Comparison of ENCODE assay signal across 2 cellular contexts in genomic region chr1:16135501-16135900, GRCh38.
TF ChIP-seq lines count a peak whose summit lies in the region.

No MANE protein-coding gene starts in this region.

TF ChIP-seq in IMR-90, 13 proteins besides CTCF, POLR2A, EP300 and RAD21:
- TF ChIP-seq CHD1 (IDR thresholded peaks at IDR 0.05; ENCODE audit: low read depth, low read length) (no peak), MXI1 (IDR thresholded peaks at IDR 0.05; ENCODE audit: borderline replicate concordance, low read depth, low read length) (no peak)
- TF ChIP-seq, protein P1, sequence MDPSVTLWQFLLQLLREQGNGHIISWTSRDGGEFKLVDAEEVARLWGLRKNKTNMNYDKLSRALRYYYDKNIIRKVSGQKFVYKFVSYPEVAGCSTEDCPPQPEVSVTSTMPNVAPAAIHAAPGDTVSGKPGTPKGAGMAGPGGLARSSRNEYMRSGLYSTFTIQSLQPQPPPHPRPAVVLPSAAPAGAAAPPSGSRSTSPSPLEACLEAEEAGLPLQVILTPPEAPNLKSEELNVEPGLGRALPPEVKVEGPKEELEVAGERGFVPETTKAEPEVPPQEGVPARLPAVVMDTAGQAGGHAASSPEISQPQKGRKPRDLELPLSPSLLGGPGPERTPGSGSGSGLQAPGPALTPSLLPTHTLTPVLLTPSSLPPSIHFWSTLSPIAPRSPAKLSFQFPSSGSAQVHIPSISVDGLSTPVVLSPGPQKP (IDR thresholded peaks at IDR 0.05; ENCODE audit: borderline replicate concordance, low read depth, low read length): no peak

TF ChIP-seq in K562, 482 proteins besides CTCF, POLR2A, EP300 and RAD21:
- TF ChIP-seq RCOR1 (IDR thresholded peaks at IDR 0.05; ENCODE audit: borderline replicate concordance in 1 of 2, low read depth in 2 of 2, low read length in 2 of 2) (no peak), SNRNP70 (optimal IDR thresholded peaks at IDR 0.05; ENCODE audit: low read depth, low read length) (no peak), ZSCAN29 (IDR thresholded peaks at IDR 0.05) (no peak), PTTG1 (tag; IDR thresholded peaks at IDR 0.05; ENCODE audit: low read depth) (no peak), HNRNPL (IDR thresholded peaks at IDR 0.05; ENCODE audit: low read depth, low read length) (no peak), ADNP (tag; IDR thresholded peaks at IDR 0.05) (no peak), ZNF395 (CRISPR knock-in tag; IDR thresholded peaks at IDR 0.05) (no peak), ZNF184 (CRISPR knock-in tag; IDR thresholded peaks at IDR 0.05) (no peak), PTBP1 (IDR thresholded peaks at IDR 0.05; ENCODE audit: low read depth, low read length) (no peak), ZNF518B (CRISPR knock-in tag; IDR thresholded peaks at IDR 0.05) (no peak), MXI1 (IDR thresholded peaks at IDR 0.05; ENCODE audit: low read depth, low read length) (no peak), JUND (IDR thresholded peaks at IDR 0.05; ENCODE audit: borderline replicate concordance, low read depth, low read length) (no peak), JUND (tag; IDR thresholded peaks at IDR 0.05; ENCODE audit: borderline replicate concordance, low read depth, low read length) (no peak), HIVEP1 (CRISPR knock-in tag; IDR thresholded peaks at IDR 0.05) (no peak), SMARCB1 (IDR thresholded peaks at IDR 0.05; ENCODE audit: insufficient read length, low read depth) (no peak), PHTF2 (CRISPR knock-in tag; IDR thresholded peaks at IDR 0.05) (no peak), SETDB1 (IDR thresholded peaks at IDR 0.05; ENCODE audit: low read length) (no peak), TAF9B (IDR thresholded peaks at IDR 0.05; ENCODE audit: partially characterized antibody) (no peak), RBM14 (IDR thresholded peaks at IDR 0.05; ENCODE audit: borderline replicate concordance, insufficient read depth, low read depth, low read length) (no peak), KLF16 (IDR thresholded peaks at IDR 0.05) (no peak), ZNF609 (CRISPR knock-in tag; IDR thresholded peaks at IDR 0.05; ENCODE audit: borderline replicate concordance) (no peak)
